In genomic region chr1:2283991-2284895, GRCh38 we compare ENCODE assay signal across 15 cellular contexts. TPM values are rescaled to one million over a fixed set of nuclear protein-coding genes. Genes with fewer than 3 reads are reported as not detected.
DNase-seq lines count a peak whose midpoint lies in the region; ATAC-seq and TF ChIP-seq lines count a peak whose summit lies in the region.
"Had no signal": no experiment of that assay in that cellular context is flagged by ENCODE, and none has a peak within 500 bp of the region (broad histone marks: within the 10 kb centered on the region; RNA-seq: fewer than 3 reads in every experiment).

No MANE protein-coding gene starts in this region.

- peak overlapping the region; percentile 60 for H3K4me3 Mint-ChIP-seq in T-helper 17 cell
- H3K4me3 Mint-ChIP-seq: activated T-cell treated with anti-CD3 and anti-CD28 coated beads, Interleukin-2, amount 50 U/mL, for 4 hours had no signal

- no peaks in the 10 kb centered on the region for H3K36me3 Mint-ChIP-seq in T-helper 17 cell (ENCODE audit: low read depth)

- H3K36me3 ChIP-seq in cardiac muscle cell = no peaks in the 10 kb centered on the region
- no peaks in the 10 kb centered on the region for H3K36me3 ChIP-seq in muscle layer of colon (ENCODE audit: insufficient read depth, low read length)
- H3K36me3 ChIP-seq in tibial artery = peaks cover 0 to 5% (median 0%) of the 10 kb centered on the region in 3 donors
- H3K36me3 ChIP-seq: BLaER1 had no signal

- H3K9me3 ChIP-seq in T-helper 17 cell (ENCODE audit: control insufficient read depth, low read length, poor library complexity, severe bottlenecking) (no peaks in the 10 kb centered on the region), cardiac muscle cell (ENCODE audit: low read depth) (no peaks in the 10 kb centered on the region), muscle layer of colon (ENCODE audit: low read length) (no peaks in the 10 kb centered on the region), tibial artery (no peaks in the 10 kb centered on the region)
- H3K9me3 ChIP-seq: BLaER1, mucosa of descending colon had no signal

- no peaks in the 10 kb centered on the region for H3K27me3 Mint-ChIP-seq in T-helper 17 cell

- H3K4me1 ChIP-seq in cardiac muscle cell (ENCODE audit: low read depth) (peaks cover 23% of the 10 kb centered on the region), muscle layer of colon (ENCODE audit: insufficient read depth, low read length) (peaks cover 24% of the 10 kb centered on the region), tibial artery (peaks cover 0 to 74% (median 51%) of the 10 kb centered on the region in 4 donors)
- H3K4me1 ChIP-seq: parathyroid adenoma had no signal

- intact Hi-C loops in tibial artery (cut with DNase I; ENCODE audit: low total_unique reads) = no loop called here

- H3K27ac ChIP-seq in cardiac muscle cell (peak overlapping the region; percentile 67), muscle layer of colon (ENCODE audit: low read depth, low read length) (peak overlapping the region; percentile 4), tibial artery (peak overlapping the region; percentile 28 to 55)
- H3K27ac ChIP-seq: BLaER1, parathyroid adenoma, SK-N-MC had no signal

- no peak for ATAC-seq in T-helper 17 cell
- ATAC-seq: activated T-cell treated with anti-CD3 and anti-CD28 coated beads, Interleukin-2, amount 50 U/mL, for 4 hours; mucosa of descending colon had no signal

- H3K4me1 Mint-ChIP-seq in T-helper 17 cell = peaks cover 28% of the 10 kb centered on the region

- no peaks in the 10 kb centered on the region for H3K27me3 ChIP-seq in cardiac muscle cell
- H3K27me3 ChIP-seq in muscle layer of colon (ENCODE audit: control insufficient read depth in 1 of 2, insufficient read depth in 2 of 2, low read length in 2 of 2) = no peaks in the 10 kb centered on the region
- H3K27me3 ChIP-seq in tibial artery = no peaks in the 10 kb centered on the region

- DNase-seq in T-helper 17 cell (no peak), cardiac muscle cell (ENCODE audit: low read depth in 1 of 2, low spot score in 1 of 2) (no peak), tibial artery (no peak), DMS53 (lab: John Stamatoyannopoulos, UW) (no peak), C1 segment of cervical spinal cord (lab: John Stamatoyannopoulos, UW) (no peak), mucosa of gallbladder (ENCODE audit: low spot score) (no peak)
- DNase-seq: activated CD4-positive, alpha-beta T cell treated with anti-CD3 and anti-CD28 coated beads, Interleukin-2, amount 50 U/mL, for 48 hours; activated T-cell treated with anti-CD3 and anti-CD28 coated beads, Interleukin-2, amount 50 U/mL, for 4 hours; NCI-H1930; NCI-H510A treated with DMSO at 0.1 percent for 48 hours had no signal

- peak overlapping the region; percentile 45 for H3K27ac Mint-ChIP-seq in T-helper 17 cell

- H3K4me3 ChIP-seq in cardiac muscle cell (no peak overlapping the region), muscle layer of colon (ENCODE audit: low read depth in 1 of 2, low read length in 2 of 2) (no peak overlapping the region), tibial artery (no peak overlapping the region)
- H3K4me3 ChIP-seq: BLaER1, mucosa of descending colon, SK-N-MC had no signal

- no peak for TF ChIP-seq CTCF in cardiac muscle cell (IDR thresholded peaks at IDR 0.05; ENCODE audit: low read depth, low read length)
- TF ChIP-seq CTCF in tibial artery (IDR thresholded peaks at IDR 0.05) = no peak

- no peak overlapping the region for H3K9ac ChIP-seq in muscle layer of colon (ENCODE audit: low read length)
- H3K9ac ChIP-seq: BLaER1, parathyroid adenoma had no signal

RNA-seq across cellular contexts. Expression of gene SKI, which starts 56.1 kb away (rescaled TPM):
- total RNA-seq in T-helper 17 cell (100 to 1,000 TPM; 183 to 215 TPM), cardiac muscle cell (25.2 and 31.9 TPM in 2 replicates), mucosa of gallbladder (78.9 TPM)
- polyA plus RNA-seq in cardiac muscle cell = 2.7 and 5.2 TPM in 2 replicates

Comparison
In these comparisons a context has a peak if more than half of its experiments do, and no peak if none do; other contexts are left out.
1. H3K27ac ChIP-seq: peak in every context shown above with its lines; median percentile 67 in cardiac muscle cell; 42 in tibial artery; 4 in muscle layer of colon.